1 cellular context compared by ENCODE assay signal in the genomic region with DNA sequence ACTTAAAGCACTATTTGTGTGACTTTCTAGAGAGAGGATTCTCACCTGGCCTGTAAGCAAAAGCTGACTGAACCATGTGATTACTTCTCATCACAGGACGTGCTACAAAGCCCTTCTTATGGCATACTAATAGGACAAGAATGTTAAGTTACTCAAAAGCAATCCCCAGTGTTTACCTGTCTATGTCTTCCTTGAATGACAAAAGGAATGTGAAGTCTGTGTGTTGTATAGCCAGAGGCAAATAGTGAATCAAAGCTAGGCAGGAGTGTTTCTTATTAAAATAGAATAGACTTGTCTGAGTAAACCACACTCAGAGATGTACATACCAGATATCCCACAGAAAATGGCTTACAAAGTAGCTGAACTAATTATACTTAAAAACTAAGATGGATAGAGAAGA.
TF ChIP-seq lines count a peak whose summit lies in the region.

No MANE protein-coding gene starts in this region.

TF ChIP-seq in GM23338, 12 proteins besides CTCF, POLR2A, EP300 and RAD21:
- TF ChIP-seq NANOG (IDR thresholded peaks at IDR 0.05; ENCODE audit: borderline replicate concordance) (no peak), ZNF462 (CRISPR knock-in tag; IDR thresholded peaks at IDR 0.05) (no peak), STAT1 (IDR thresholded peaks at IDR 0.05; ENCODE audit: unreplicated experiment) (no peak), REST (IDR thresholded peaks at IDR 0.05; ENCODE audit: unreplicated experiment) (no peak)
